ENCODE assay signal across 9 cellular contexts in genomic region chr11:27233654-27234042, GRCh38.
DNase-seq lines count a peak whose midpoint lies in the region; ATAC-seq and TF ChIP-seq lines count a peak whose summit lies in the region.
"Had no signal": no experiment of that assay in that cellular context is flagged by ENCODE, and none has a peak within 500 bp of the region (broad histone marks: within the 10 kb centered on the region; RNA-seq: fewer than 3 reads in every experiment).

No MANE protein-coding gene starts in this region.

- TF ChIP-seq CTCF in astrocyte of the cerebellum (IDR thresholded peaks at IDR 0.05; ENCODE audit: low read depth, low read length, missing control alignments), result no peak

- peak; percentile 10 for ATAC-seq in HG03095 (IDR thresholded peaks at IDR 0.05; ENCODE audit: unreplicated experiment)
- ATAC-seq in stimulated activated naive B cell treated with anti-CD40 and anti-IgM and Interleukin-4, amounts not matched to agents 10 μg/mL and 1 μg/mL and 100 μg/mL, for 72 hours (replicated peaks), result peak; percentile 30 to 45
- ATAC-seq: T-cell had no signal

- H3K4me1 Mint-ChIP-seq in stimulated activated naive B cell treated with anti-CD40 and anti-IgM and Interleukin-4, amounts not matched to agents 10 μg/mL and 1 μg/mL and 100 μg/mL, for 72 hours, result no peaks in the 10 kb centered on the region
- H3K4me1 Mint-ChIP-seq: T-cell had no signal

- no peaks in the 10 kb centered on the region for H3K36me3 Mint-ChIP-seq in stimulated activated naive B cell treated with anti-CD40 and anti-IgM and Interleukin-4, amounts not matched to agents 10 μg/mL and 1 μg/mL and 100 μg/mL, for 72 hours
- H3K36me3 Mint-ChIP-seq: T-cell had no signal

- in situ Hi-C loops in astrocyte of the cerebellum (cut with HindIII; ENCODE audit: low sequenced_read_pairs), result no loop called here

- H3K27ac Mint-ChIP-seq in stimulated activated naive B cell treated with anti-CD40 and anti-IgM and Interleukin-4, amounts not matched to agents 10 μg/mL and 1 μg/mL and 100 μg/mL, for 72 hours, result peak overlapping the region; percentile 79
- H3K27ac Mint-ChIP-seq: T-cell had no signal

- H3K9me3 Mint-ChIP-seq in stimulated activated naive B cell treated with anti-CD40 and anti-IgM and Interleukin-4, amounts not matched to agents 10 μg/mL and 1 μg/mL and 100 μg/mL, for 72 hours, result no peaks in the 10 kb centered on the region
- H3K9me3 Mint-ChIP-seq: T-cell had no signal

- peak overlapping the region in 1 of 2 donors; percentile 9 for H3K4me3 Mint-ChIP-seq in stimulated activated naive B cell treated with anti-CD40 and anti-IgM and Interleukin-4, amounts not matched to agents 10 μg/mL and 1 μg/mL and 100 μg/mL, for 72 hours
- H3K4me3 Mint-ChIP-seq: T-cell had no signal

- H3K4me3 ChIP-seq in astrocyte of the cerebellum (ENCODE audit: low read depth, low read length), result peak overlapping the region; percentile 10

- peak; percentile 71 for DNase-seq in NCI-H2107 treated with DMSO at 0.1 percent for 48 hours (lab: John Stamatoyannopoulos, UW; ENCODE audit: unreplicated experiment)
- no peak for DNase-seq in NCI-H2107 (lab: John Stamatoyannopoulos, UW)
- no peak for DNase-seq in astrocyte of the cerebellum (ENCODE audit: low read depth)
- no peak for DNase-seq in stimulated activated naive B cell treated with anti-CD40 and anti-IgM and Interleukin-4, amounts not matched to agents 10 μg/mL and 1 μg/mL and 100 μg/mL, for 72 hours
- DNase-seq in NCI-H2081 treated with DMSO at 0.1 percent for 48 hours (lab: John Stamatoyannopoulos, UW), result no peak
- no peak for DNase-seq in UCSD-AML1 (lab: John Stamatoyannopoulos, UW; ENCODE audit: unreplicated experiment)
- no peak for DNase-seq in GF-D8 (lab: John Stamatoyannopoulos, UW)
- DNase-seq: T-cell had no signal

- no peaks in the 10 kb centered on the region for H3K27me3 Mint-ChIP-seq in stimulated activated naive B cell treated with anti-CD40 and anti-IgM and Interleukin-4, amounts not matched to agents 10 μg/mL and 1 μg/mL and 100 μg/mL, for 72 hours
